In genomic region chr2:71331581-71332412, GRCh38 we compare ENCODE assay signal across 1 cellular context.
TF ChIP-seq lines count a peak whose summit lies in the region.

Gene ZNF638 (plus strand): TSS chr2:71331782. CDS start chr2:71348955, 17,173 bp downstream.

TF ChIP-seq in GM12878, 131 proteins besides CTCF, POLR2A, EP300 and RAD21 (continued from another document):
- TF ChIP-seq E2F4 (IDR thresholded peaks at IDR 0.05; ENCODE audit: low read depth, low read length) (0 out of 2 replicates have a peak, but pooled peaks have one; percentile 17), SPI1 (IDR thresholded peaks at IDR 0.05; ENCODE audit: borderline replicate concordance, insufficient read depth, low read depth, low read length) (no peak), NRF1 (conservative IDR thresholded peaks at IDR 0.05; ENCODE audit: low read depth, low read length) (peak; percentile 90), SMAD5 (IDR thresholded peaks at IDR 0.05; ENCODE audit: low read depth) (peak; percentile 56; the same call in 1 of the 2 replicates), ZNF622 (IDR thresholded peaks at IDR 0.05) (no peak), FOXM1 (IDR thresholded peaks at IDR 0.05; ENCODE audit: low read depth, low read length) (no peak)
